ENCODE assay signal across 2 cellular contexts in genomic region chr10:64574371-64574770, GRCh38.
TF ChIP-seq lines count a peak whose summit lies in the region.

No MANE protein-coding gene starts in this region.

TF ChIP-seq in HepG2, 621 proteins besides CTCF, POLR2A, EP300 and RAD21 (continued from another document):
- TF ChIP-seq MTA1 (CRISPR knock-in tag; IDR thresholded peaks at IDR 0.05; ENCODE audit: borderline replicate concordance) (no peak), NFKBIZ (CRISPR knock-in tag; IDR thresholded peaks at IDR 0.05) (no peak), PLRG1 (conservative IDR thresholded peaks at IDR 0.05) (no peak), ZNF446 (CRISPR knock-in tag; IDR thresholded peaks at IDR 0.05) (no peak), ZNF263 (CRISPR knock-in tag; IDR thresholded peaks at IDR 0.05) (no peak), ZNF138 (CRISPR knock-in tag; IDR thresholded peaks at IDR 0.05; ENCODE audit: low read depth) (no peak), ZGPAT (CRISPR knock-in tag; IDR thresholded peaks at IDR 0.05) (no peak), ZNF740 (CRISPR knock-in tag; IDR thresholded peaks at IDR 0.05) (no peak), SOX5 (CRISPR knock-in tag; IDR thresholded peaks at IDR 0.05; ENCODE audit: borderline replicate concordance) (no peak), ESRRA (CRISPR knock-in tag; IDR thresholded peaks at IDR 0.05; ENCODE audit: low read depth) (no peak), KAT2B (IDR thresholded peaks at IDR 0.05; ENCODE audit: borderline replicate concordance, low read depth, low read length) (no peak), HES4 (CRISPR knock-in tag; IDR thresholded peaks at IDR 0.05; ENCODE audit: borderline replicate concordance) (no peak), NFE2 (CRISPR knock-in tag; IDR thresholded peaks at IDR 0.05) (no peak), THYN1 (CRISPR knock-in tag; IDR thresholded peaks at IDR 0.05; ENCODE audit: borderline replicate concordance, low read depth) (no peak), ZNF772 (CRISPR knock-in tag; IDR thresholded peaks at IDR 0.05) (no peak), NFIB (CRISPR knock-in tag; IDR thresholded peaks at IDR 0.05; ENCODE audit: borderline replicate concordance) (no peak)

TF ChIP-seq in WTC11, 78 proteins besides CTCF, POLR2A, EP300 and RAD21 (continued from another document):
- TF ChIP-seq, protein P1, sequence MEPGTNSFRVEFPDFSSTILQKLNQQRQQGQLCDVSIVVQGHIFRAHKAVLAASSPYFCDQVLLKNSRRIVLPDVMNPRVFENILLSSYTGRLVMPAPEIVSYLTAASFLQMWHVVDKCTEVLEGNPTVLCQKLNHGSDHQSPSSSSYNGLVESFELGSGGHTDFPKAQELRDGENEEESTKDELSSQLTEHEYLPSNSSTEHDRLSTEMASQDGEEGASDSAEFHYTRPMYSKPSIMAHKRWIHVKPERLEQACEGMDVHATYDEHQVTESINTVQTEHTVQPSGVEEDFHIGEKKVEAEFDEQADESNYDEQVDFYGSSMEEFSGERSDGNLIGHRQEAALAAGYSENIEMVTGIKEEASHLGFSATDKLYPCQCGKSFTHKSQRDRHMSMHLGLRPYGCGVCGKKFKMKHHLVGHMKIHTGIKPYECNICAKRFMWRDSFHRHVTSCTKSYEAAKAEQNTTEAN (CRISPR knock-in tag; IDR thresholded peaks at IDR 0.05) = no peak
- TF ChIP-seq JUN (CRISPR knock-in tag; IDR thresholded peaks at IDR 0.05) = no peak
- no peak for TF ChIP-seq ATF1 (CRISPR knock-in tag; IDR thresholded peaks at IDR 0.05)
- TF ChIP-seq CREB1 (CRISPR knock-in tag; IDR thresholded peaks at IDR 0.05) = no peak
- no peak for TF ChIP-seq ZBTB21 (CRISPR knock-in tag; IDR thresholded peaks at IDR 0.05; ENCODE audit: borderline replicate concordance)
- no peak for TF ChIP-seq FOXP1 (CRISPR knock-in tag; IDR thresholded peaks at IDR 0.05; ENCODE audit: borderline replicate concordance)
- TF ChIP-seq RELA (CRISPR knock-in tag; IDR thresholded peaks at IDR 0.05; ENCODE audit: borderline replicate concordance) = no peak
- no peak for TF ChIP-seq ZNF263 (CRISPR knock-in tag; IDR thresholded peaks at IDR 0.05; ENCODE audit: low read depth)
- no peak for TF ChIP-seq CBFB (CRISPR knock-in tag; IDR thresholded peaks at IDR 0.05; ENCODE audit: low read depth)
- no peak for TF ChIP-seq USF2 (CRISPR knock-in tag; IDR thresholded peaks at IDR 0.05)
- TF ChIP-seq SOX15 (CRISPR knock-in tag; IDR thresholded peaks at IDR 0.05) = no peak
- TF ChIP-seq, protein P2, sequence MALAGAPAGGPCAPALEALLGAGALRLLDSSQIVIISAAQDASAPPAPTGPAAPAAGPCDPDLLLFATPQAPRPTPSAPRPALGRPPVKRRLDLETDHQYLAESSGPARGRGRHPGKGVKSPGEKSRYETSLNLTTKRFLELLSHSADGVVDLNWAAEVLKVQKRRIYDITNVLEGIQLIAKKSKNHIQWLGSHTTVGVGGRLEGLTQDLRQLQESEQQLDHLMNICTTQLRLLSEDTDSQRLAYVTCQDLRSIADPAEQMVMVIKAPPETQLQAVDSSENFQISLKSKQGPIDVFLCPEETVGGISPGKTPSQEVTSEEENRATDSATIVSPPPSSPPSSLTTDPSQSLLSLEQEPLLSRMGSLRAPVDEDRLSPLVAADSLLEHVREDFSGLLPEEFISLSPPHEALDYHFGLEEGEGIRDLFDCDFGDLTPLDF (CRISPR knock-in tag; IDR thresholded peaks at IDR 0.05) = no peak
- TF ChIP-seq NR2C2 (CRISPR knock-in tag; IDR thresholded peaks at IDR 0.05) = no peak
- TF ChIP-seq CREM (CRISPR knock-in tag; IDR thresholded peaks at IDR 0.05) = no peak
- TF ChIP-seq FOXJ3 (CRISPR knock-in tag; IDR thresholded peaks at IDR 0.05; ENCODE audit: borderline replicate concordance) = no peak
- TF ChIP-seq NR1H2 (CRISPR knock-in tag; IDR thresholded peaks at IDR 0.05) = no peak
- TF ChIP-seq, protein P3, sequence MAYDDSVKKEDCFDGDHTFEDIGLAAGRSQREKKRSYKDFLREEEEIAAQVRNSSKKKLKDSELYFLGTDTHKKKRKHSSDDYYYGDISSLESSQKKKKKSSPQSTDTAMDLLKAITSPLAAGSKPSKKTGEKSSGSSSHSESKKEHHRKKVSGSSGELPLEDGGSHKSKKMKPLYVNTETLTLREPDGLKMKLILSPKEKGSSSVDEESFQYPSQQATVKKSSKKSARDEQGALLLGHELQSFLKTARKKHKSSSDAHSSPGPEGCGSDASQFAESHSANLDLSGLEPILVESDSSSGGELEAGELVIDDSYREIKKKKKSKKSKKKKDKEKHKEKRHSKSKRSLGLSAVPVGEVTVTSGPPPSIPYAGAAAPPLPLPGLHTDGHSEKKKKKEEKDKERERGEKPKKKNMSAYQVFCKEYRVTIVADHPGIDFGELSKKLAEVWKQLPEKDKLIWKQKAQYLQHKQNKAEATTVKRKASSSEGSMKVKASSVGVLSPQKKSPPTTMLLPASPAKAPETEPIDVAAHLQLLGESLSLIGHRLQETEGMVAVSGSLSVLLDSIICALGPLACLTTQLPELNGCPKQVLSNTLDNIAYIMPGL (CRISPR knock-in tag; IDR thresholded peaks at IDR 0.05) = no peak
